14 cellular contexts compared by ENCODE assay signal in genomic region chr6:151359486-151359885, GRCh38. TPM values are rescaled to one million over a fixed set of nuclear protein-coding genes. Genes with fewer than 3 reads are reported as not detected.
DNase-seq lines count a peak whose midpoint lies in the region; ATAC-seq and TF ChIP-seq lines count a peak whose summit lies in the region.
"Had no signal": no experiment of that assay in that cellular context is flagged by ENCODE, and none has a peak within 500 bp of the region (broad histone marks: within the 10 kb centered on the region; RNA-seq: fewer than 3 reads in every experiment).

No MANE protein-coding gene starts in this region.

- peak; percentile 24; the same call in 1 of the 2 replicates for ATAC-seq in Panc1
- no peak for ATAC-seq in stimulated activated naive CD8-positive, alpha-beta T cell treated with anti-CD3 and anti-CD28 coated beads, Interleukin-15, amount 100 ng/mL, for 72 hours
- ATAC-seq: CD8-positive, alpha-beta T cell had no signal

- H3K4me1 Mint-ChIP-seq in osteocyte (ENCODE audit: unreplicated experiment) = peaks cover 16% of the 10 kb centered on the region
- peaks cover 6% of the 10 kb centered on the region for H3K4me1 Mint-ChIP-seq in stimulated activated naive CD8-positive, alpha-beta T cell treated with anti-CD3 and anti-CD28 coated beads, Interleukin-15, amount 100 ng/mL, for 72 hours
- H3K4me1 Mint-ChIP-seq: B cell had no signal

- no peak for TF ChIP-seq CTCF in Panc1 (IDR thresholded peaks at IDR 0.05)
- no peak for TF ChIP-seq CTCF in osteocyte (IDR thresholded peaks at IDR 0.05)

- CTCF ChIA-PET in Panc1 (lab: Charles Lee) = no interaction called here

- no peak overlapping the region for H3K4me3 ChIP-seq in Panc1 (ENCODE audit: low read depth in 2 of 2, low read length in 2 of 2)
- H3K4me3 ChIP-seq: BLaER1 treated with 17β-estradiol and CSF1 and Interleukin-3, amounts not matched to agents 10 nM and 100 nM had no signal

- H3K27me3 ChIP-seq in Panc1 (ENCODE audit: control insufficient read depth, insufficient read depth, low read length) = no peaks in the 10 kb centered on the region
- H3K27me3 ChIP-seq: BLaER1 treated with 17β-estradiol and CSF1 and Interleukin-3, amounts not matched to agents 10 nM and 100 nM had no signal

- H3K27ac ChIP-seq in Panc1 (ENCODE audit: low read length) = no peak overlapping the region
- H3K27ac ChIP-seq: BLaER1 treated with 17β-estradiol and CSF1 and Interleukin-3, amounts not matched to agents 10 nM and 100 nM; HL-60 had no signal

- H3K9me3 ChIP-seq in Panc1 (ENCODE audit: control insufficient read depth, insufficient read depth, low read depth, low read length) = no peaks in the 10 kb centered on the region
- H3K9me3 ChIP-seq: BLaER1 treated with 17β-estradiol and CSF1 and Interleukin-3, amounts not matched to agents 10 nM and 100 nM had no signal

- H3K4me1 ChIP-seq in Panc1 (ENCODE audit: control insufficient read depth, insufficient read depth, low read length) = peaks cover 10% of the 10 kb centered on the region; the same call in 1 of the 2 replicates
- H3K4me1 ChIP-seq: BLaER1 treated with 17β-estradiol and CSF1 and Interleukin-3, amounts not matched to agents 10 nM and 100 nM had no signal

- BruUV-seq in Panc1 (replicated peaks; lab: Mats Ljungman, UMichigan) = no TSS peak

- no peaks in the 10 kb centered on the region for H3K27me3 Mint-ChIP-seq in osteocyte (ENCODE audit: unreplicated experiment)
- H3K27me3 Mint-ChIP-seq in stimulated activated naive CD8-positive, alpha-beta T cell treated with anti-CD3 and anti-CD28 coated beads, Interleukin-15, amount 100 ng/mL, for 72 hours = no peaks in the 10 kb centered on the region
- H3K27me3 Mint-ChIP-seq: B cell had no signal

- in situ Hi-C loops in Panc1 (cut with HindIII; ENCODE audit: low pct_unique_long_range_greater_than_20kb, low sequenced_read_pairs) = no loop called here

- H3K9me3 Mint-ChIP-seq in osteocyte (ENCODE audit: unreplicated experiment) = no peaks in the 10 kb centered on the region
- no peaks in the 10 kb centered on the region for H3K9me3 Mint-ChIP-seq in stimulated activated naive CD8-positive, alpha-beta T cell treated with anti-CD3 and anti-CD28 coated beads, Interleukin-15, amount 100 ng/mL, for 72 hours
- H3K9me3 Mint-ChIP-seq: CD8-positive, alpha-beta T cell; H9 had no signal

- peaks cover 18% of the 10 kb centered on the region for H3K36me3 Mint-ChIP-seq in osteocyte (ENCODE audit: unreplicated experiment)

- no peak overlapping the region for H3K27ac Mint-ChIP-seq in osteocyte (ENCODE audit: unreplicated experiment)
- no peak overlapping the region for H3K27ac Mint-ChIP-seq in stimulated activated naive CD8-positive, alpha-beta T cell treated with anti-CD3 and anti-CD28 coated beads, Interleukin-15, amount 100 ng/mL, for 72 hours
- H3K27ac Mint-ChIP-seq: B cell; CD8-positive, alpha-beta T cell; H9 had no signal

- H3K36me3 ChIP-seq in Panc1 (ENCODE audit: control insufficient read depth, insufficient read depth, low read length) = peaks cover 14% of the 10 kb centered on the region; the same call in 1 of the 2 replicates

- no peak overlapping the region for H3K4me3 Mint-ChIP-seq in osteocyte (ENCODE audit: unreplicated experiment)
- no peak overlapping the region for H3K4me3 Mint-ChIP-seq in stimulated activated naive CD8-positive, alpha-beta T cell treated with anti-CD3 and anti-CD28 coated beads, Interleukin-15, amount 100 ng/mL, for 72 hours
- H3K4me3 Mint-ChIP-seq: B cell; CD8-positive, alpha-beta T cell; H9 had no signal

- POLR2A ChIA-PET in Panc1 (lab: Charles Lee) = no interaction called here

- DNase-seq in Panc1 (ENCODE audit: low read depth, low spot score) (no peak), epidermal melanocyte (ENCODE audit: insufficient read length, low spot score) (peak; percentile 47), osteocyte (ENCODE audit: extremely low spot score, unreplicated experiment) (peak; percentile 60), NCI-H1417 treated with DMSO at 0.1 percent for 48 hours (lab: John Stamatoyannopoulos, UW) (no peak)
- no peak for DNase-seq in stimulated activated naive CD8-positive, alpha-beta T cell treated with anti-CD3 and anti-CD28 coated beads, Interleukin-15, amount 100 ng/mL, for 72 hours
- no peak for DNase-seq in stimulated activated CD4-positive, alpha-beta T cell treated with anti-CD3 and anti-CD28 coated beads, Interleukin-4, amount 100 ng/mL, for 24 hours
- DNase-seq: Calu3, DMS79 treated with DMSO at 0.1 percent for 48 hours, GF-D8, H9 had no signal

- intact Hi-C loops in Panc1 (cut with micrococcal nuclease; ENCODE audit: unreplicated experiment) = no loop called here

RNA-seq across cellular contexts. Expression of gene ZBTB2, which starts 31.9 kb away (rescaled TPM):
- total RNA-seq in Panc1 (2021; ENCODE audit: unreplicated experiment) (16.2 TPM), osteocyte (12.3 and 12.6 TPM in 2 replicates)
- 10.3 TPM for polyA plus RNA-seq in Panc1 (2012; ENCODE audit: insufficient read length)

Comparison
In these comparisons a context has a peak if more than half of its experiments do, and no peak if none do; other contexts are left out.
1. DNase-seq: peak in epidermal melanocyte (single experiment) and osteocyte (single experiment); none in Panc1 (single experiment), NCI-H1417 treated with DMSO at 0.1 percent for 48 hours (single experiment), stimulated activated naive CD8-positive, alpha-beta T cell treated with anti-CD3 and anti-CD28 coated beads, Interleukin-15, amount 100 ng/mL, for 72 hours (0 of 2) and stimulated activated CD4-positive, alpha-beta T cell treated with anti-CD3 and anti-CD28 coated beads, Interleukin-4, amount 100 ng/mL, for 24 hours (single experiment).